19 cellular contexts compared by ENCODE assay signal in genomic region chr13:25973576-25973975, GRCh38.
DNase-seq lines count a peak whose midpoint lies in the region; TF ChIP-seq lines count a peak whose summit lies in the region.
"Had no signal": no experiment of that assay in that cellular context is flagged by ENCODE, and none has a peak within 500 bp of the region (broad histone marks: within the 10 kb centered on the region; RNA-seq: fewer than 3 reads in every experiment).

No MANE protein-coding gene starts in this region.

- H3K4me1 Mint-ChIP-seq in CD4-positive, alpha-beta memory T cell = peaks cover 50 to 76% (median 61%) of the 10 kb centered on the region in 4 donors

- no peaks in the 10 kb centered on the region for H3K27me3 Mint-ChIP-seq in CD4-positive, alpha-beta memory T cell

- H3K9me3 ChIP-seq in CD4-positive, alpha-beta memory T cell (ENCODE audit: control insufficient read depth in 1 of 2, low read length in 2 of 2) = no peaks in the 10 kb centered on the region
- H3K9me3 ChIP-seq in WERI-Rb-1 (ENCODE audit: severe bottlenecking) = no peaks in the 10 kb centered on the region
- H3K9me3 ChIP-seq: BLaER1, SJSA1, thyroid gland had no signal

- peaks cover 0 to 3% (median 0%) of the 10 kb centered on the region in 8 donors for H3K9me3 Mint-ChIP-seq in CD4-positive, alpha-beta memory T cell

- H3K4me1 ChIP-seq in CD4-positive, alpha-beta memory T cell (ENCODE audit: insufficient read depth, low read length) = peaks cover 61% of the 10 kb centered on the region
- H3K4me1 ChIP-seq: SJSA1, thyroid gland had no signal

- H3K4me3 Mint-ChIP-seq in CD4-positive, alpha-beta memory T cell = peak overlapping the region; percentile 42 to 90 (median 78)

- no peaks in the 10 kb centered on the region for H3K36me3 Mint-ChIP-seq in CD4-positive, alpha-beta memory T cell

- intact Hi-C loops in CD4-positive, alpha-beta memory T cell (cut with micrococcal nuclease) = loop anchor here (2.0 to 5.0 kb wide), 3 partner anchors 39 to 141 kb away; no protein-coding TSS in a partner anchor

- H3K27me3 ChIP-seq in CD4-positive, alpha-beta memory T cell (ENCODE audit: insufficient read depth, low read length) = no peaks in the 10 kb centered on the region
- no peaks in the 10 kb centered on the region for H3K27me3 ChIP-seq in WERI-Rb-1 (ENCODE audit: insufficient read depth, low read depth, severe bottlenecking)
- H3K27me3 ChIP-seq: BLaER1, SJSA1, thyroid gland had no signal

- DNase-seq in CD1c-positive myeloid dendritic cell (ENCODE audit: extremely low spot score) (peak; percentile 3), WERI-Rb-1 (no peak), dermis microvascular lymphatic vessel endothelial cell (ENCODE audit: low read depth in 2 of 2) (peak; percentile 8 to 60), AML-193 (lab: John Stamatoyannopoulos, UW) (no peak), AG20443 (ENCODE audit: low spot score) (no peak), dedifferentiated amniotic fluid mesenchymal stem cell (ENCODE audit: extremely low spot score) (no peak), RPMI8226 (no peak)
- DNase-seq in CD4-positive, alpha-beta memory T cell = peak; percentile 49 to 59 (median 55)
- DNase-seq: activated CD8-positive, alpha-beta memory T cell treated with anti-CD3 and anti-CD28 coated beads, Interleukin-2, amount 50 U/mL, for 4 hours; amygdala; DMS79; mammary epithelial cell; NCI-H1048; right cardiac atrium; stimulated activated CD4-positive, alpha-beta T cell treated with anti-CD3 and anti-CD28 coated beads, Interleukin-1b, Interleukin-23, amount 100 ng/mL, for 48 hours had no signal

- H3K4me3 ChIP-seq in CD4-positive, alpha-beta memory T cell (ENCODE audit: low read length in 2 of 2) = peak overlapping the region in 1 of 2 donors; percentile 35
- H3K4me3 ChIP-seq in WERI-Rb-1 (ENCODE audit: low read depth, low read length) = no peak overlapping the region
- H3K4me3 ChIP-seq: BLaER1, K562, SJSA1, thyroid gland had no signal

- H3K36me3 ChIP-seq in CD4-positive, alpha-beta memory T cell (ENCODE audit: insufficient read depth, low read length) = no peaks in the 10 kb centered on the region
- H3K36me3 ChIP-seq in WERI-Rb-1 = no peaks in the 10 kb centered on the region
- H3K36me3 ChIP-seq: BLaER1, SJSA1, thyroid gland had no signal

- TF ChIP-seq CTCF in WERI-Rb-1 (IDR thresholded peaks at IDR 0.05; ENCODE audit: low read depth, low read length) = no peak

- peak overlapping the region; percentile 14 for H3K27ac ChIP-seq in CD4-positive, alpha-beta memory T cell (ENCODE audit: low read depth, low read length)
- peak overlapping the region; percentile 39 for H3K27ac ChIP-seq in WERI-Rb-1
- H3K27ac ChIP-seq: BLaER1, SJSA1, thyroid gland had no signal

- CTCF ChIA-PET in CD4-positive, alpha-beta memory T cell (lab: Charles Lee; ENCODE audit: partially characterized antibody) = interaction anchor here (1.6 kb wide), 1 partner anchor 34 kb away, joined by 3 read pairs; no protein-coding TSS in a partner anchor

- POLR2A ChIA-PET in CD4-positive, alpha-beta memory T cell (lab: Charles Lee; ENCODE audit: partially characterized antibody) = interaction anchor here (0.7 to 2.2 kb wide), 5 partner anchors 15 to 70 kb away, joined by 3 to 13 read pairs (median 4); no protein-coding TSS in a partner anchor

- H3K27ac Mint-ChIP-seq in CD4-positive, alpha-beta memory T cell = peak overlapping the region; percentile 73 to 96 (median 91)

Comparison
In these comparisons a context has a peak if more than half of its experiments do, and no peak if none do; other contexts are left out.
1. DNase-seq: peak in CD1c-positive myeloid dendritic cell (single experiment), CD4-positive, alpha-beta memory T cell (5 of 5) and dermis microvascular lymphatic vessel endothelial cell (2 of 2); none in WERI-Rb-1 (single experiment), AML-193 (0 of 2), AG20443 (single experiment), dedifferentiated amniotic fluid mesenchymal stem cell (single experiment) and RPMI8226 (single experiment).